In genomic region chr1:6108937-6109636, GRCh38 we compare ENCODE assay signal across 8 cellular contexts.
A peak's percentile ranks its signal among the peaks of the same experiment; 100 is the strongest.
DNase-seq lines count a peak whose midpoint lies in the region; ATAC-seq, FAIRE-seq and TF ChIP-seq lines count a peak whose summit lies in the region.

No MANE protein-coding gene starts in this region.

- no peak for FAIRE-seq in GM19239 (lab: Jason Lieb, UNC)

- H3K27ac ChIP-seq in CD4-positive, alpha-beta T cell (ENCODE audit: low read depth, low read length) = no peak overlapping the region

- ATAC-seq in CD4-positive, alpha-beta T cell (ENCODE audit: poor library complexity) = peak; percentile 55
- ATAC-seq in HG03095 (IDR thresholded peaks at IDR 0.05; ENCODE audit: unreplicated experiment) = no peak

- CTCF ChIA-PET in CD4-positive, alpha-beta T cell (lab: Charles Lee) = no interaction called here

- H3K27me3 ChIP-seq in CD4-positive, alpha-beta T cell (ENCODE audit: control insufficient read depth, insufficient read depth, low read length) = no peaks in the 10 kb centered on the region

- no peaks in the 10 kb centered on the region for H3K9me3 ChIP-seq in CD4-positive, alpha-beta T cell (ENCODE audit: control insufficient read depth, low read length)

- no peak overlapping the region for H3K4me3 Mint-ChIP-seq in CD4-positive, alpha-beta T cell

- POLR2A ChIA-PET in CD4-positive, alpha-beta T cell (lab: Charles Lee) = interaction anchor here (0.5 kb wide), 1 partner anchor 73 kb away, joined by 3 read pairs; no protein-coding TSS in a partner anchor

- H3K4me1 Mint-ChIP-seq in CD4-positive, alpha-beta T cell (ENCODE audit: low read depth) = no peaks in the 10 kb centered on the region

- peaks cover 6% of the 10 kb centered on the region for H3K27me3 Mint-ChIP-seq in CD4-positive, alpha-beta T cell

- no peaks in the 10 kb centered on the region for H3K36me3 Mint-ChIP-seq in CD4-positive, alpha-beta T cell (ENCODE audit: low read depth)

- TF ChIP-seq CTCF in CD4-positive, alpha-beta T cell (IDR thresholded peaks at IDR 0.05) = no peak

- DNase-seq in CD4-positive, alpha-beta T cell = peak in 3 of 10 experiments; percentile 15 to 17 (median 16)
- DNase-seq in GM19239 (ENCODE audit: insufficient read length, low spot score) = peak; percentile 82
- DNase-seq in NCI-H226 = peak; percentile 17
- DNase-seq in activated T-cell treated with anti-CD3 and anti-CD28 coated beads, Interleukin-2, amount 50 U/mL, for 48 hours = peak; percentile 55 to 67
- DNase-seq in iPS DF 4.7 (ENCODE audit: extremely low read depth, low spot score) = peak; percentile 7
- DNase-seq in stromal cell of bone marrow (ENCODE audit: low read depth) = peak; percentile 4
- no peak for DNase-seq in retina

- intact Hi-C loops in CD4-positive, alpha-beta T cell (cut with DNase I, micrococcal nuclease) = loop anchor here (2.0 to 5.0 kb wide), 2 partner anchors 136 to 138 kb away; partner anchors contain the start of gene HES3 (in 1 of the 2)

- H3K9me3 Mint-ChIP-seq in CD4-positive, alpha-beta T cell = no peaks in the 10 kb centered on the region

- H3K27ac Mint-ChIP-seq in CD4-positive, alpha-beta T cell = no peak overlapping the region
